Comparison of ENCODE assay signal across 8 cellular contexts in genomic region chr9:104093162-104093561, GRCh38. TPM values are rescaled to one million over a fixed set of nuclear protein-coding genes. Genes with fewer than 3 reads are reported as not detected.
DNase-seq lines count a peak whose midpoint lies in the region; ATAC-seq lines count a peak whose summit lies in the region.

No MANE protein-coding gene starts in this region.

- no peak for ATAC-seq in HG02678 (IDR thresholded peaks at IDR 0.05; ENCODE audit: unreplicated experiment)

- H3K9ac ChIP-seq in ES-I3 (ENCODE audit: low read depth, low read length) = peak overlapping the region; percentile 94

- H3K9me3 ChIP-seq in ES-I3 (ENCODE audit: control insufficient read depth, insufficient read depth, low read length) (no peaks in the 10 kb centered on the region), mononuclear cell (ENCODE audit: low read depth, low read length) (no peaks in the 10 kb centered on the region)

- H3K27me3 ChIP-seq in mononuclear cell (ENCODE audit: insufficient read depth, low read length) = no peaks in the 10 kb centered on the region

- H3K36me3 ChIP-seq in ES-I3 (ENCODE audit: insufficient read depth, low read length) = no peaks in the 10 kb centered on the region

- H3K4me3 ChIP-seq in mononuclear cell (ENCODE audit: low read length) = peak overlapping the region; percentile 64

- H3K4me1 ChIP-seq in ES-I3 (ENCODE audit: insufficient read depth, low read length) (peaks cover 5% of the 10 kb centered on the region; the same call in 1 of the 2 replicates), mononuclear cell (ENCODE audit: insufficient read depth, low read length) (peaks cover 26% of the 10 kb centered on the region)

- DNase-seq in NCI-H146 treated with DMSO at 0.1 percent for 48 hours (lab: John Stamatoyannopoulos, UW; ENCODE audit: unreplicated experiment) (peak; percentile 32), cerebellar cortex (ENCODE audit: low spot score) (peak; percentile 42), NCI-H1048 (lab: John Stamatoyannopoulos, UW) (no peak), activated gamma-delta T cell treated with Interleukin-2 at 50 U/mL for 16 hours (no peak), GDM1 (lab: John Stamatoyannopoulos, UW) (no peak)

RNA-seq across cellular contexts. Expression of gene SMC2, which starts 0.9 kb away (rescaled TPM):
- 1.7 TPM for total RNA-seq in mononuclear cell

Comparison
In these comparisons a context has a peak if more than half of its experiments do, and no peak if none do; other contexts are left out.
1. DNase-seq: peak in NCI-H146 treated with DMSO at 0.1 percent for 48 hours (single experiment) and cerebellar cortex (single experiment); none in NCI-H1048 (single experiment), activated gamma-delta T cell treated with Interleukin-2 at 50 U/mL for 16 hours (single experiment) and GDM1 (single experiment).